Comparison of ENCODE assay signal across 8 cellular contexts in genomic region chr12:56127888-56128668, GRCh38. TPM values are rescaled to one million over a fixed set of nuclear protein-coding genes. Genes with fewer than 3 reads are reported as not detected.
A peak's percentile ranks its signal among the peaks of the same experiment; 100 is the strongest.
DNase-seq lines count a peak whose midpoint lies in the region; ATAC-seq and TF ChIP-seq lines count a peak whose summit lies in the region.

TSS of gene ESYT1 (plus strand) at chr12:56128267. CDS start at chr12:56128320, 53 bp downstream.

- peak within 1 kb of the TSS; percentile 90 for H3K4me3 ChIP-seq in BJ (ENCODE audit: low read depth, low read length)
- H3K4me3 ChIP-seq in colonic mucosa: peak within 1 kb of the TSS; percentile 90

- H3K27me3 Mint-ChIP-seq in activated CD4-positive, alpha-beta T cell treated with anti-CD3 and anti-CD28 coated beads, Interleukin-2, amount 10 ng/mL, durations not matched to agents 24 days and 14 days: no peaks in the 10 kb centered on the region

- H3K4me3 Mint-ChIP-seq in activated CD4-positive, alpha-beta T cell treated with anti-CD3 and anti-CD28 coated beads, Interleukin-2, amount 10 ng/mL, durations not matched to agents 24 days and 14 days: peak within 1 kb of the TSS; percentile 98

- TF ChIP-seq CTCF in BJ (IDR thresholded peaks at IDR 0.05; ENCODE audit: insufficient read depth, low read depth, low read length) (0 out of 2 replicates have a peak, but pooled peaks have one; percentile 20), colonic mucosa (IDR thresholded peaks at IDR 0.05) (no peak)

- peaks cover 39% of the 10 kb centered on the region for H3K36me3 Mint-ChIP-seq in activated CD4-positive, alpha-beta T cell treated with anti-CD3 and anti-CD28 coated beads, Interleukin-2, amount 10 ng/mL, durations not matched to agents 24 days and 14 days (ENCODE audit: low read depth)

- H3K27ac Mint-ChIP-seq in activated CD4-positive, alpha-beta T cell treated with anti-CD3 and anti-CD28 coated beads, Interleukin-2, amount 10 ng/mL, durations not matched to agents 24 days and 14 days: peak within 1 kb of the TSS; percentile 94

- peaks cover 14% of the 10 kb centered on the region for H3K4me1 ChIP-seq in colonic mucosa

- POLR2A ChIA-PET in BJ (lab: Charles Lee): interaction anchor here (0.5 to 1.0 kb wide), 6 partner anchors 9 to 220 kb away, joined by 3 to 11 read pairs (median 4); partner anchors contain the start of genes MYL6, PA2G4 and ZC3H10

- peaks cover 65% of the 10 kb centered on the region for H3K4me1 Mint-ChIP-seq in activated CD4-positive, alpha-beta T cell treated with anti-CD3 and anti-CD28 coated beads, Interleukin-2, amount 10 ng/mL, durations not matched to agents 24 days and 14 days

- no peaks in the 10 kb centered on the region for H3K9me3 ChIP-seq in colonic mucosa

- CTCF ChIA-PET in BJ (lab: Yijun Ruan, JAX): interaction anchor here (0.6 to 5.4 kb wide), 13 partner anchors 9 to 130 kb away, joined by 3 to 70 read pairs (median 4); partner anchors contain the start of genes ANKRD52, MYL6, SMARCC2 and ZC3H10

- peak within 1 kb of the TSS; percentile 95 to 100 for H3K9ac ChIP-seq in colonic mucosa (ENCODE audit: low read depth in 2 of 2, low read length in 2 of 2)

- H3K36me3 ChIP-seq in BJ (ENCODE audit: control insufficient read depth, insufficient read depth, low read length) (peaks cover 18% of the 10 kb centered on the region), colonic mucosa (no peaks in the 10 kb centered on the region)

- no peaks in the 10 kb centered on the region for H3K27me3 ChIP-seq in BJ (ENCODE audit: control insufficient read depth, insufficient read depth, low read length)
- no peaks in the 10 kb centered on the region for H3K27me3 ChIP-seq in colonic mucosa
- no peaks in the 10 kb centered on the region for H3K27me3 ChIP-seq in layer of hippocampus (ENCODE audit: control insufficient read depth, insufficient read depth, low read length)

- DNase-seq in BJ (ENCODE audit: low read depth): peak; percentile 99
- peak; percentile 97 for DNase-seq in NCI-H526 treated with DMSO at 0.1 percent for 48 hours (lab: John Stamatoyannopoulos, UW)
- peak; percentile 99 for DNase-seq in activated CD4-positive, alpha-beta T cell treated with anti-CD3 and anti-CD28 coated beads, Interleukin-2, amount 10 ng/mL, durations not matched to agents 24 days and 14 days
- peak; percentile 99 for DNase-seq in colonic mucosa
- DNase-seq in stimulated activated CD4-positive, alpha-beta T cell treated with anti-CD3 and anti-CD28 coated beads, Interleukin-1b, Interleukin-23, amount 100 ng/mL, for 4 hours (ENCODE audit: low read depth in 2 of 2): peak; percentile 84 to 94

- H3K9me3 Mint-ChIP-seq in activated CD4-positive, alpha-beta T cell treated with anti-CD3 and anti-CD28 coated beads, Interleukin-2, amount 10 ng/mL, durations not matched to agents 24 days and 14 days: no peaks in the 10 kb centered on the region

- intact Hi-C loops in activated CD4-positive, alpha-beta T cell treated with anti-CD3 and anti-CD28 coated beads, Interleukin-2, amount 10 ng/mL, durations not matched to agents 24 days and 14 days (cut with micrococcal nuclease): loop anchor here (2.0 to 10.0 kb wide), 4 partner anchors 129 to 1627 kb away; partner anchors contain the start of genes CDK4, MARCHF9, SPRYD4 and TIMELESS
- intact Hi-C loops in colonic mucosa (cut with DNase I): loop anchor here (5.0 kb wide), 1 partner anchor 34 kb away; no protein-coding TSS in a partner anchor

- ATAC-seq in GM19324 (IDR thresholded peaks at IDR 0.05; ENCODE audit: low FRiP score, unreplicated experiment) (peak; percentile 89), HG03469 (IDR thresholded peaks at IDR 0.05; ENCODE audit: unreplicated experiment) (peak; percentile 83)

- peak within 1 kb of the TSS; percentile 81 for H3K27ac ChIP-seq in colonic mucosa
- H3K27ac ChIP-seq in layer of hippocampus (ENCODE audit: low read depth, low read length): peak within 1 kb of the TSS; percentile 75

RNA-seq across cellular contexts. Expression of gene ESYT1, which starts in this region (rescaled TPM):
- 180 and 264 TPM in 2 replicates for polyA plus RNA-seq in BJ (2011; rRNA removed)
- 268 and 305 TPM in 2 replicates for polyA minus RNA-seq in BJ (2011; rRNA and poly(A)+ RNA removed)
- total RNA-seq in activated CD4-positive, alpha-beta T cell treated with anti-CD3 and anti-CD28 coated beads, Interleukin-2, amount 10 ng/mL, durations not matched to agents 24 days and 14 days: 155 and 158 TPM in 2 replicates
- total RNA-seq in colonic mucosa: 10 to 100 TPM; 63.9 to 72.8 TPM

Comparison
In these comparisons a context has a peak if more than half of its experiments do, and no peak if none do; other contexts are left out.
1. Peak in every context shown above with its lines: DNase-seq, ATAC-seq, H3K4me3 ChIP-seq and H3K27ac ChIP-seq.